Comparison of ENCODE assay signal across 13 cellular contexts in genomic region chr10:106935978-106936451, GRCh38.
A peak's percentile ranks its signal among the peaks of the same experiment; 100 is the strongest.
DNase-seq lines count a peak whose midpoint lies in the region; ATAC-seq and TF ChIP-seq lines count a peak whose summit lies in the region.
"Had no signal": no experiment of that assay in that cellular context is flagged by ENCODE, and none has a peak within 500 bp of the region (broad histone marks: within the 10 kb centered on the region; RNA-seq: fewer than 3 reads in every experiment).

No MANE protein-coding gene starts in this region.

- H3K36me3 ChIP-seq in GM06990 (ENCODE audit: control insufficient read depth, insufficient read depth, low read length) (no peaks in the 10 kb centered on the region), OCI-LY3 (replicated peaks; ENCODE audit: low read depth, low read length) (no peaks in the 10 kb centered on the region)
- H3K36me3 ChIP-seq: cardiac muscle cell had no signal

- H3K9me3 ChIP-seq in OCI-LY3 (ENCODE audit: insufficient read depth, low read length): no peaks in the 10 kb centered on the region

- peak; percentile 65 for DNase-seq in GM06990 (ENCODE audit: extremely low read depth, insufficient read length)
- DNase-seq in kidney glomerular epithelial cell (lab: John Stamatoyannopoulos, UW): no peak
- DNase-seq in kidney tubule cell (ENCODE audit: low spot score): no peak
- DNase-seq in cerebellar cortex (ENCODE audit: low spot score): no peak
- DNase-seq in activated naive CD4-positive, alpha-beta T cell (lab: John Stamatoyannopoulos, UW): no peak
- DNase-seq: activated CD8-positive, alpha-beta T cell treated with anti-CD3 and anti-CD28 coated beads for 36 hours; NCI-H69 had no signal

- ATAC-seq in GM19455 (IDR thresholded peaks at IDR 0.05; ENCODE audit: unreplicated experiment) (peak; percentile 86), HG03064 (IDR thresholded peaks at IDR 0.05; ENCODE audit: low read depth, unreplicated experiment) (peak; percentile 64)
- ATAC-seq: activated CD8-positive, alpha-beta T cell treated with anti-CD3 and anti-CD28 coated beads for 36 hours; HCT116 had no signal

- no peak overlapping the region for H3K9ac ChIP-seq in OCI-LY3 (ENCODE audit: low read length)

- peak overlapping the region; percentile 60 for H3K27ac ChIP-seq in OCI-LY3 (ENCODE audit: low read length)
- H3K27ac ChIP-seq: cardiac muscle cell, hepatocyte had no signal

- TF ChIP-seq CTCF in GM06990 (IDR thresholded peaks at IDR 0.05; ENCODE audit: insufficient read depth, low read length, poor library complexity, severe bottlenecking): no peak
- TF ChIP-seq CTCF in OCI-LY3 (IDR thresholded peaks at IDR 0.05; ENCODE audit: low read depth, low read length): no peak

- H4K20me1 ChIP-seq in OCI-LY3 (ENCODE audit: insufficient read depth, low read length): no peaks in the 10 kb centered on the region

- no peak overlapping the region for H2AFZ ChIP-seq in OCI-LY3 (ENCODE audit: low read depth, low read length)
- H2AFZ ChIP-seq: hepatocyte had no signal

- peaks cover 49% of the 10 kb centered on the region for H3K4me1 ChIP-seq in OCI-LY3 (ENCODE audit: low read length)

- H3K4me3 ChIP-seq in GM06990 (replicated peaks; ENCODE audit: low read depth, low read length) (no peak overlapping the region), OCI-LY3 (ENCODE audit: low read length) (no peak overlapping the region)
- H3K4me3 ChIP-seq: cardiac muscle cell, hepatocyte had no signal

- no peaks in the 10 kb centered on the region for H3K27me3 ChIP-seq in GM06990 (replicated peaks; ENCODE audit: control insufficient read depth, insufficient read depth, low read length)
- no peaks in the 10 kb centered on the region for H3K27me3 ChIP-seq in OCI-LY3 (ENCODE audit: low read depth, low read length)
- H3K27me3 ChIP-seq: cardiac muscle cell, hepatocyte had no signal

- H3K79me2 ChIP-seq in OCI-LY3 (ENCODE audit: low read length): no peaks in the 10 kb centered on the region
- H3K79me2 ChIP-seq: hepatocyte had no signal

- peak overlapping the region; percentile 63 for H3K4me2 ChIP-seq in OCI-LY3 (ENCODE audit: low read length)
- H3K4me2 ChIP-seq: hepatocyte had no signal
